20 cellular contexts compared by ENCODE assay signal in the genomic region with DNA sequence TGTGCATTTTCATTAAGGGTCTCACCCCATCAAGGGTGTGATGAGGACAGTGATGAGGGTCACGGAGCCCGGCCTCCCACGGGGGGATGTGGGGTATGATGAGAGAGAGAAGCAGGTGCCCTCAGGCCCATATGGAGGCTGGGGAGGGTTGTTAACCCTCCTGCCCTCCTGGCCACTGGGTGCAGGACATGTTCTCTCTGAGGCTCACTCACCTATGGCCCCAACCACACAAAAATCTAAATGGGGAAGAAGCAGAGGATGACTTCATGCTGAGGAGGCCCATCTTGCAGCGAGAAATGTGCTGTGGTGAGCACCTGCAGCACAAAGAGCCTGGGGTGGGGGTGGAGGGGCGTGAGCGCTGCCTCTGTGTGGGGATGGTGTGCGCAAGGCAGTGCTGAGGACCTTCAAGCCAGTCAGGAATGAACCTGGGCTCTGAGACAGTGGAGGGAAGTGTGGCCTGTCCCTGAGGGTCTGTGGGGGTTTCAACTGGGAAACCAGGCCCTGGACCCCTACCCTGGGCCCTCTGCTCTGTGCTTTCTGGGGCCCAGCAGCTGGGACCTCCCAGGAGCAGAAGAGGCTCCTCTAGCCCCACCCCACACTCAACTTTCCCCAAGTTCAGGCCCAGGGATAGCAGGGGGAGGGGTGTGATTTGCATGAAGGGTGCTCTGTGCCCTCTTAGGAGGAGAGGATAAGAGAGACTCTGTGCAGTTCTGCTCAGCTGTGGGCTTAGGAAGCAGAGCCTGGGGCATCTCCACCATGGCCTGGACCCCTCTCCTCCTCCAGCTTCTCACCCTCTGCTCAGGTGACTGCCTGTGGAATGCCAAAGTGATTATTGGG. TPM values are rescaled to one million over a fixed set of nuclear protein-coding genes. Genes with fewer than 3 reads are reported as not detected.
DNase-seq lines count a peak whose midpoint lies in the region; ATAC-seq and TF ChIP-seq lines count a peak whose summit lies in the region.
"Had no signal": no experiment of that assay in that cellular context is flagged by ENCODE, and none has a peak within 500 bp of the region (broad histone marks: within the 10 kb centered on the region; RNA-seq: fewer than 3 reads in every experiment).

No MANE protein-coding gene starts in this region.

- H3K9me3 Mint-ChIP-seq in naive B cell: no peaks in the 10 kb centered on the region
- H3K9me3 Mint-ChIP-seq: activated T-helper 2 cell treated with anti-CD3 and anti-CD28 coated beads, Interferon-gamma antibody, Interleukin-2, Interleukin-4, amounts not matched to agents 10 μg/mL and 5 μg/mL and 100 μg/mL, durations not matched to agents 14 hours and 24 hours and 36 hours; CD8-positive, alpha-beta memory T cell had no signal

- peaks cover 47 to 59% (median 52%) of the 10 kb centered on the region in 3 donors for H3K4me1 Mint-ChIP-seq in naive B cell
- H3K4me1 Mint-ChIP-seq: CD8-positive, alpha-beta memory T cell had no signal

- TF ChIP-seq POLR2A in Raji (IDR thresholded peaks at IDR 0.05; ENCODE audit: insufficient read depth, low read depth, low read length): peak; percentile 98

- H3K4me3 Mint-ChIP-seq in naive B cell: peak overlapping the region; percentile 35 to 87 (median 68)
- H3K4me3 Mint-ChIP-seq: CD8-positive, alpha-beta memory T cell had no signal

- H3K27me3 Mint-ChIP-seq in naive B cell: no peaks in the 10 kb centered on the region

- peak overlapping the region; percentile 89 to 97 (median 95) for H3K27ac Mint-ChIP-seq in naive B cell
- H3K27ac Mint-ChIP-seq: activated T-helper 2 cell treated with anti-CD3 and anti-CD28 coated beads, Interferon-gamma antibody, Interleukin-2, Interleukin-4, amounts not matched to agents 10 μg/mL and 5 μg/mL and 100 μg/mL, durations not matched to agents 14 hours and 24 hours and 36 hours had no signal

- peak; percentile 12 for DNase-seq in GM10266 (ENCODE audit: extremely low spot score)
- DNase-seq in GM20000 (ENCODE audit: low spot score): peak; percentile 49
- peak; percentile 45 for DNase-seq in naive B cell
- no peak for DNase-seq in Ammon's horn (ENCODE audit: low spot score)
- no peak for DNase-seq in AML-193 (lab: John Stamatoyannopoulos, UW)
- DNase-seq in NCI-H187 treated with DMSO at 0.1 percent for 48 hours (lab: John Stamatoyannopoulos, UW): no peak
- DNase-seq: ACHN; activated CD4-positive, alpha-beta T cell treated with anti-CD3 and anti-CD28 coated beads for 4 hours; body of pancreas; CD8-positive, alpha-beta memory T cell; DND-41; GM23248; heart right ventricle; NCI-H2227 treated with DMSO at 0.1 percent for 48 hours; occipital lobe; stimulated activated CD4-positive, alpha-beta T cell treated with anti-CD3 and anti-CD28 coated beads, Interleukin-12 subunit alpha, Interleukin-12 subunit beta, amount 100 ng/mL, for 4 hours had no signal

- TF ChIP-seq CTCF in GM10266 (IDR thresholded peaks at IDR 0.05; ENCODE audit: control insufficient read depth, insufficient read depth, low read depth, missing control alignments) (no peak), GM20000 (IDR thresholded peaks at IDR 0.05; ENCODE audit: extremely low read depth, missing control alignments) (no peak)

- ATAC-seq in naive B cell (ENCODE audit: low read depth in 2 of 2) (peak; percentile 78 to 79), HG03139 (IDR thresholded peaks at IDR 0.05; ENCODE audit: unreplicated experiment) (no peak)
- ATAC-seq: body of pancreas, heart right ventricle, SK-N-SH treated with all-trans-retinoic acid at 6 μM for 48 hours had no signal

- no peaks in the 10 kb centered on the region for H3K36me3 Mint-ChIP-seq in naive B cell
- H3K36me3 Mint-ChIP-seq: CD8-positive, alpha-beta memory T cell had no signal

RNA-seq across cellular contexts. Expression of gene TOP3B, which starts 43.0 kb away (rescaled TPM):
- 10 to 100 TPM; 10.4 to 27.8 (median 15.9) TPM for polyA plus RNA-seq in naive B cell (ENCODE audit: low read depth in 6 of 6)

Comparison
In these comparisons a context has a peak if more than half of its experiments do, and no peak if none do; other contexts are left out.
1. DNase-seq: peak in GM10266 (single experiment), GM20000 (single experiment) and naive B cell (single experiment); none in Ammon's horn (single experiment), AML-193 (0 of 2) and NCI-H187 treated with DMSO at 0.1 percent for 48 hours (single experiment).